Comparison of ENCODE assay signal across 17 cellular contexts in the genomic region with DNA sequence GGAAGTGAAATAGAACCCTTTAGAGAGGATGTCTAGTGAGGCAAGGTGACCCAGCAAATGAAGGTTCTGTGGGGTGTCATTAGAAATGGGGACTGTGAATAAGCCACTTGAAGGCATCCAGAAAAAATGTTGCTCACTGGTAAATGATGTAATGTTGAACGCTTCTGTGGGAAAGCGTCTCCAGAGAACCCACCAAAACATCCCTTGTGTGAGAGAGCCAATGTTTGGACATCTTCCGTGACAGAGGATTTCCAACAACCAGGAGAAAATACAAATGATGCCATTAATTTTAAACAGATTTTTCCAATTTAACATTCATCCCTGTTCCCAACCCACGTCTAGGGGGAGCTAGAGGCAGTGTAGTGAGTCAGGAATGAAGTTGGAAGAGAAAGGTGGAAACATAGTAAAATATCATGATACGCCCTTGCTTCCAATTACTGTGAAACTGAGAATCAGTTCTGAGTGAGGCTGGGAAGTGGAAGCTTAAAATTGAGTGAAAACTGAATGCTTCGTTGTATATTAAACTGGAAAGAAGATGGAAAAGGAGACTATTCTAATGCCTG.
DNase-seq lines count a peak whose midpoint lies in the region; ATAC-seq and TF ChIP-seq lines count a peak whose summit lies in the region.
"Had no signal": no experiment of that assay in that cellular context is flagged by ENCODE, and none has a peak within 500 bp of the region (broad histone marks: within the 10 kb centered on the region; RNA-seq: fewer than 3 reads in every experiment).

No MANE protein-coding gene starts in this region.

- no peaks in the 10 kb centered on the region for H3K27me3 ChIP-seq in hepatocyte
- H3K27me3 ChIP-seq: upper lobe of left lung had no signal

- 73% methylated on average over 6 of the region's 6 CpGs for WGBS in hepatocyte (ENCODE audit: low lambda C conversion rate, missing lambda C conversion rate)

- ATAC-seq in GM18907 (IDR thresholded peaks at IDR 0.05; ENCODE audit: unreplicated experiment), result no peak
- ATAC-seq: stimulated activated effector memory CD8-positive, alpha-beta T cell treated with anti-CD3 and anti-CD28 coated beads, Interleukin-12 subunit alpha, Interleukin-12 subunit beta, amount 100 ng/mL, for 72 hours had no signal

- no peaks in the 10 kb centered on the region for H4K20me1 ChIP-seq in hepatocyte (ENCODE audit: insufficient read depth, poor library complexity, severe bottlenecking)

- H2AFZ ChIP-seq in hepatocyte, result no peak overlapping the region

- H3K27ac ChIP-seq in 22Rv1, result no peak overlapping the region
- no peak overlapping the region for H3K27ac ChIP-seq in hepatocyte
- H3K27ac ChIP-seq: skin epidermis, upper lobe of left lung had no signal

- H3K4me1 ChIP-seq in hepatocyte (ENCODE audit: insufficient read depth), result no peaks in the 10 kb centered on the region
- H3K4me1 ChIP-seq: upper lobe of left lung had no signal

- H3K4me2 ChIP-seq in hepatocyte, result no peak overlapping the region

- DNase-seq in EH (ENCODE audit: low read depth) (peak; percentile 6), RKO (ENCODE audit: low spot score) (peak; percentile 6), foreskin fibroblast (peak in 1 of 2 donors; percentile 16), medulla oblongata (ENCODE audit: extremely low spot score) (no peak), GM20000 (ENCODE audit: low spot score) (no peak), hepatocyte (ENCODE audit: low spot score) (no peak)
- DNase-seq: cerebellar nuclear complex, DMS153, islet precursor cell, NCI-H187, NCI-H510A treated with DMSO at 0.1 percent for 48 hours, OCI-M1, upper lobe of left lung had no signal

- H3K4me3 ChIP-seq in foreskin fibroblast (ENCODE audit: low read depth in 1 of 2, low read length in 2 of 2), result no peak overlapping the region
- no peak overlapping the region for H3K4me3 ChIP-seq in hepatocyte
- H3K4me3 ChIP-seq: skin epidermis, upper lobe of left lung had no signal

- no peaks in the 10 kb centered on the region for H3K9me3 ChIP-seq in hepatocyte (ENCODE audit: low read depth)
- H3K9me3 ChIP-seq: upper lobe of left lung had no signal

- TF ChIP-seq CTCF in 22Rv1 (IDR thresholded peaks at IDR 0.05) (peak; percentile 43), foreskin fibroblast (IDR thresholded peaks at IDR 0.05; ENCODE audit: low read depth, low read length) (peak; percentile 34), GM20000 (IDR thresholded peaks at IDR 0.05; ENCODE audit: extremely low read depth, missing control alignments) (no peak), hepatocyte (IDR thresholded peaks at IDR 0.05; ENCODE audit: poor library complexity) (no peak)

- H3K79me2 ChIP-seq in hepatocyte, result no peaks in the 10 kb centered on the region

- no peaks in the 10 kb centered on the region for H3K9me2 ChIP-seq in hepatocyte (replicated peaks; ENCODE audit: insufficient read depth)

- H3K36me3 ChIP-seq in hepatocyte (replicated peaks; ENCODE audit: insufficient read depth, low read depth), result no peaks in the 10 kb centered on the region
- H3K36me3 ChIP-seq: upper lobe of left lung had no signal

Comparison
In these comparisons a context has a peak if more than half of its experiments do, and no peak if none do; other contexts are left out.
1. CTCF ChIP-seq: peak in 22Rv1 (single experiment) and foreskin fibroblast (single experiment); none in GM20000 (single experiment) and hepatocyte (single experiment).
2. DNase-seq: peak in EH (single experiment) and RKO (single experiment); none in medulla oblongata (single experiment), GM20000 (single experiment) and hepatocyte (single experiment).